11 cellular contexts compared by ENCODE assay signal in genomic region chr3:123745184-123745855, GRCh38.
DNase-seq lines count a peak whose midpoint lies in the region; ATAC-seq and TF ChIP-seq lines count a peak whose summit lies in the region.
"Had no signal": no experiment of that assay in that cellular context is flagged by ENCODE, and none has a peak within 500 bp of the region (broad histone marks: within the 10 kb centered on the region; RNA-seq: fewer than 3 reads in every experiment).

No MANE protein-coding gene starts in this region.

- CTCF ChIA-PET in Panc1 (lab: Charles Lee), result no interaction called here

- in situ Hi-C loops in Panc1 (cut with HindIII; ENCODE audit: low pct_unique_long_range_greater_than_20kb, low sequenced_read_pairs) (no loop called here), transverse colon (cut with MboI; ENCODE audit: low pct_ligation_motif_present in 1 of 4, low pct_unique_long_range_greater_than_20kb in 1 of 4, low sequenced_read_pairs in 3 of 4) (no loop called here)

- POLR2A ChIA-PET in Panc1 (lab: Charles Lee), result interaction anchor here (0.7 kb wide), 1 partner anchor 698 kb away, joined by 3 read pairs; no protein-coding TSS in a partner anchor

- 83 to 86% methylated on average over 1 of the region's 1 CpG for WGBS in transverse colon (ENCODE audit: low coverage in 1 of 2), 2 donors

- H3K4me3 ChIP-seq in Panc1 (ENCODE audit: low read depth in 2 of 2, low read length in 2 of 2), result no peak overlapping the region
- no peak overlapping the region for H3K4me3 ChIP-seq in transverse colon

- H3K9me3 ChIP-seq in Panc1 (ENCODE audit: control insufficient read depth, insufficient read depth, low read depth, low read length) (no peaks in the 10 kb centered on the region), transverse colon (no peaks in the 10 kb centered on the region)

- no TSS peak for BruUV-seq in Panc1 (replicated peaks; lab: Mats Ljungman, UMichigan)

- H3K36me3 ChIP-seq in Panc1 (ENCODE audit: control insufficient read depth, insufficient read depth, low read length) (no peaks in the 10 kb centered on the region), transverse colon (no peaks in the 10 kb centered on the region)

- no peak for TF ChIP-seq EP300 in transverse colon (IDR thresholded peaks at IDR 0.05; ENCODE audit: low read depth)

- H3K4me1 ChIP-seq in Panc1 (ENCODE audit: control insufficient read depth, insufficient read depth, low read length) (peaks cover 5% of the 10 kb centered on the region), transverse colon (peaks cover 3 to 19% (median 9%) of the 10 kb centered on the region in 4 donors)

- peak; percentile 50 for TF ChIP-seq CTCF in Panc1 (IDR thresholded peaks at IDR 0.05)
- TF ChIP-seq CTCF in transverse colon (IDR thresholded peaks at IDR 0.05), result peak in 2 of 5 experiments; percentile 8 to 9

- intact Hi-C loops in Panc1 (cut with micrococcal nuclease; ENCODE audit: unreplicated experiment) (no loop called here), transverse colon (cut with DNase I; ENCODE audit: low total_unique reads) (no loop called here)

- peak; percentile 4 for DNase-seq in DMS53 (lab: John Stamatoyannopoulos, UW)
- no peak for DNase-seq in DMS53 treated with DMSO at 0.1 percent for 48 hours (lab: John Stamatoyannopoulos, UW; ENCODE audit: unreplicated experiment)
- no peak for DNase-seq in Panc1 (ENCODE audit: low read depth, low spot score)
- DNase-seq in fibroblast of gingiva (ENCODE audit: low read depth), result peak; percentile 81
- DNase-seq in renal cortical epithelial cell (ENCODE audit: low read depth), result peak; percentile 79
- DNase-seq in transverse colon, result no peak
- DNase-seq in LoVo (ENCODE audit: low spot score), result no peak
- DNase-seq: activated naive CD4-positive, alpha-beta T cell treated with anti-CD3 and anti-CD28 coated beads for 36 hours; effector CD8-positive, alpha-beta T cell; left cardiac atrium had no signal

- no peak for TF ChIP-seq POLR2A in transverse colon (IDR thresholded peaks at IDR 0.05)

- H3K27me3 ChIP-seq in Panc1 (ENCODE audit: control insufficient read depth, insufficient read depth, low read length), result no peaks in the 10 kb centered on the region
- H3K27me3 ChIP-seq in transverse colon, result no peaks in the 10 kb centered on the region

- H3K27ac ChIP-seq in Panc1 (ENCODE audit: low read length), result no peak overlapping the region
- H3K27ac ChIP-seq in transverse colon, result no peak overlapping the region

- ATAC-seq in Panc1 (no peak), HG03280 (IDR thresholded peaks at IDR 0.05; ENCODE audit: unreplicated experiment) (no peak)
- ATAC-seq: left cardiac atrium had no signal

Comparison
In these comparisons a context has a peak if more than half of its experiments do, and no peak if none do; other contexts are left out.
1. DNase-seq: peak in DMS53 (single experiment), fibroblast of gingiva (single experiment) and renal cortical epithelial cell (single experiment); none in DMS53 treated with DMSO at 0.1 percent for 48 hours (single experiment), Panc1 (single experiment), transverse colon (single experiment) and LoVo (single experiment).